1 cellular context compared by ENCODE assay signal in genomic region chr17:40113110-40113960, GRCh38.
TF ChIP-seq lines count a peak whose summit lies in the region.

No MANE protein-coding gene starts in this region.

TF ChIP-seq in K562, 482 proteins besides CTCF, POLR2A, EP300 and RAD21 (continued from another document and continues in another):
- TF ChIP-seq CHD1 (IDR thresholded peaks at IDR 0.05; ENCODE audit: low read length) (no peak), HIVEP1 (CRISPR knock-in tag; IDR thresholded peaks at IDR 0.05) (no peak), ZNF583 (CRISPR knock-in tag; IDR thresholded peaks at IDR 0.05) (peak; percentile 50; the same call in 1 of the 2 replicates), ZNF280B (CRISPR knock-in tag; IDR thresholded peaks at IDR 0.05) (no peak), FUS (optimal IDR thresholded peaks at IDR 0.05; ENCODE audit: low read depth, low read length) (no peak), TCF7 (IDR thresholded peaks at IDR 0.05; ENCODE audit: borderline replicate concordance) (no peak), MBD2 (IDR thresholded peaks at IDR 0.05; ENCODE audit: borderline replicate concordance, low read depth) (no peak), SNRNP70 (optimal IDR thresholded peaks at IDR 0.05; ENCODE audit: low read depth, low read length) (no peak), ZNF431 (CRISPR knock-in tag; IDR thresholded peaks at IDR 0.05) (no peak), LEF1 (IDR thresholded peaks at IDR 0.05) (peak; percentile 60; the same call in 1 of the 2 replicates), SIX5 (IDR thresholded peaks at IDR 0.05; ENCODE audit: borderline replicate concordance in 1 of 2, insufficient read depth in 1 of 2, low read depth in 1 of 2, low read length in 2 of 2) (no peak), MXI1 (IDR thresholded peaks at IDR 0.05; ENCODE audit: low read depth, low read length) (peak; percentile 93), TCF7L2 (IDR thresholded peaks at IDR 0.05; ENCODE audit: low read depth, low read length) (no peak), PKNOX1 (IDR thresholded peaks at IDR 0.05) (no peak), ARID2 (IDR thresholded peaks at IDR 0.05) (peak; percentile 65; the same call in 1 of the 2 replicates), TEAD2 (tag; IDR thresholded peaks at IDR 0.05) (no peak; the same call in 1 of the 2 replicates), ZFPM2 (CRISPR knock-in tag; IDR thresholded peaks at IDR 0.05) (no peak), FOXJ2 (tag; IDR thresholded peaks at IDR 0.05) (no peak), CREB3L1 (IDR thresholded peaks at IDR 0.05; ENCODE audit: borderline replicate concordance, low read depth) (peak; percentile 92), HDAC2 (IDR thresholded peaks at IDR 0.05) (peak; percentile 89; the same call in 1 of the 2 replicates), CBX1 (IDR thresholded peaks at IDR 0.05; ENCODE audit: low read depth) (0 out of 2 replicates have a peak, but pooled peaks have one; percentile 61), NFYB (IDR thresholded peaks at IDR 0.05; ENCODE audit: extremely low read depth, insufficient read length) (no peak), THRB (CRISPR knock-in tag; conservative IDR thresholded peaks at IDR 0.05) (no peak), STAT5A (IDR thresholded peaks at IDR 0.05; ENCODE audit: borderline replicate concordance, low read length) (no peak; the same call in 1 of the 2 replicates), NR3C1 (CRISPR knock-in tag; IDR thresholded peaks at IDR 0.05) (no peak), ZNF518B (CRISPR knock-in tag; IDR thresholded peaks at IDR 0.05) (no peak), POLR2G (IDR thresholded peaks at IDR 0.05; ENCODE audit: low read depth, low read length) (peak; percentile 63), ASH1L (IDR thresholded peaks at IDR 0.05; ENCODE audit: borderline replicate concordance, low read depth, partially characterized antibody) (no peak), RERE (CRISPR knock-in tag; IDR thresholded peaks at IDR 0.05; ENCODE audit: borderline replicate concordance) (no peak), ZNF146 (CRISPR knock-in tag; IDR thresholded peaks at IDR 0.05; ENCODE audit: unreplicated experiment) (no peak), CGGBP1 (CRISPR knock-in tag; IDR thresholded peaks at IDR 0.05) (no peak), SRF (CRISPR knock-in tag; IDR thresholded peaks at IDR 0.05) (no peak; a peak in 1 of 4 replicates), LCOR (CRISPR knock-in tag; IDR thresholded peaks at IDR 0.05) (no peak), RHOXF2B (CRISPR knock-in tag; conservative IDR thresholded peaks at IDR 0.05) (no peak), NKRF (IDR thresholded peaks at IDR 0.05; ENCODE audit: borderline replicate concordance) (peak; percentile 98), AFF1 (IDR thresholded peaks at IDR 0.05; ENCODE audit: low read depth in 1 of 2, partially characterized antibody in 2 of 2) (peak; percentile 43 to 78), PHB2 (IDR thresholded peaks at IDR 0.05; ENCODE audit: low read depth) (no peak)
